In genomic region chr5:36623832-36624231, GRCh38 we compare ENCODE assay signal across 24 cellular contexts. TPM values are rescaled to one million over a fixed set of nuclear protein-coding genes. Genes with fewer than 3 reads are reported as not detected.
"Had no signal": no experiment of that assay in that cellular context is flagged by ENCODE, and none has a peak within 500 bp of the region (broad histone marks: within the 10 kb centered on the region; RNA-seq: fewer than 3 reads in every experiment).

No MANE protein-coding gene starts in this region.

- H3K27ac ChIP-seq: coronary artery, epithelial cell of prostate, esophagus muscularis mucosa, gastroesophageal sphincter, hepatocyte, neural progenitor cell, ovary, tibial artery, upper lobe of left lung, uterus had no signal

- ATAC-seq: effector memory CD8-positive, alpha-beta T cell; gastroesophageal sphincter; left cardiac atrium; naive thymus-derived CD8-positive, alpha-beta T cell; right cardiac atrium; stimulated activated effector memory CD8-positive, alpha-beta T cell treated with anti-CD3 and anti-CD28 coated beads, Interleukin-12 subunit alpha, Interleukin-12 subunit beta, amount 100 ng/mL, for 72 hours; stimulated activated naive CD8-positive, alpha-beta T cell treated with anti-CD3 and anti-CD28 coated beads, Interleukin-15, Interleukin-2, amounts not matched to agents 100 U/mL and 50 U/mL, for 24 hours had no signal

- H3K9me3 Mint-ChIP-seq: effector memory CD8-positive, alpha-beta T cell; naive thymus-derived CD8-positive, alpha-beta T cell; neural progenitor cell; stimulated activated effector memory CD8-positive, alpha-beta T cell treated with anti-CD3 and anti-CD28 coated beads, Interleukin-12 subunit alpha, Interleukin-12 subunit beta, amount 100 ng/mL, for 72 hours had no signal

- H3K27ac Mint-ChIP-seq: effector memory CD8-positive, alpha-beta T cell; naive thymus-derived CD8-positive, alpha-beta T cell; neural progenitor cell; stimulated activated effector memory CD8-positive, alpha-beta T cell treated with anti-CD3 and anti-CD28 coated beads, Interleukin-12 subunit alpha, Interleukin-12 subunit beta, amount 100 ng/mL, for 72 hours had no signal

- H3K9ac ChIP-seq: neural progenitor cell had no signal

- H3K4me2 ChIP-seq: hepatocyte, neural progenitor cell, smooth muscle cell had no signal

- H3K4me1 ChIP-seq: esophagus muscularis mucosa, gastroesophageal sphincter, tibial artery, upper lobe of left lung, uterus had no signal

- H3K36me3 Mint-ChIP-seq: naive thymus-derived CD8-positive, alpha-beta T cell; stimulated activated effector memory CD8-positive, alpha-beta T cell treated with anti-CD3 and anti-CD28 coated beads, Interleukin-12 subunit alpha, Interleukin-12 subunit beta, amount 100 ng/mL, for 72 hours had no signal

- H3K4me1 Mint-ChIP-seq: stimulated activated effector memory CD8-positive, alpha-beta T cell treated with anti-CD3 and anti-CD28 coated beads, Interleukin-12 subunit alpha, Interleukin-12 subunit beta, amount 100 ng/mL, for 72 hours had no signal

- H3K27me3 ChIP-seq: esophagus muscularis mucosa, gastroesophageal sphincter, hepatocyte, neural progenitor cell, ovary, tibial artery, upper lobe of left lung, uterus had no signal

- H3K4me3 ChIP-seq: coronary artery, esophagus muscularis mucosa, gastroesophageal sphincter, hepatocyte, lung, neural progenitor cell, ovary, smooth muscle cell, tibial artery, upper lobe of left lung, uterus had no signal

- H3K36me3 ChIP-seq: esophagus muscularis mucosa, gastroesophageal sphincter, neural progenitor cell, ovary, tibial artery, upper lobe of left lung, uterus had no signal

- H3K9me3 ChIP-seq: esophagus muscularis mucosa, gastroesophageal sphincter, ovary, tibial artery, upper lobe of left lung, uterus had no signal

- H3K4me3 Mint-ChIP-seq: effector memory CD8-positive, alpha-beta T cell; neural progenitor cell; stimulated activated effector memory CD8-positive, alpha-beta T cell treated with anti-CD3 and anti-CD28 coated beads, Interleukin-12 subunit alpha, Interleukin-12 subunit beta, amount 100 ng/mL, for 72 hours had no signal

- DNase-seq: effector memory CD8-positive, alpha-beta T cell; glutamatergic neuron; kidney; left cardiac atrium; mesenchymal stem cell; naive thymus-derived CD8-positive, alpha-beta T cell; nucleus accumbens; ovary; right cardiac atrium; stimulated activated CD4-positive, alpha-beta T cell treated with anti-CD3 and anti-CD28 coated beads, Interleukin-4, amount 100 ng/mL, for 1 hour; stimulated activated CD8-positive, alpha-beta memory T cell treated with anti-CD3 and anti-CD28 coated beads, Interleukin-4, amount 100 ng/mL, for 48 hours; stimulated activated naive CD8-positive, alpha-beta T cell treated with anti-CD3 and anti-CD28 coated beads, Interleukin-15, Interleukin-2, amounts not matched to agents 100 U/mL and 50 U/mL, for 24 hours; tibial artery; upper lobe of left lung; uterus had no signal

RNA-seq across cellular contexts. Expression of gene SLC1A3, which starts 17.4 kb away (rescaled TPM):
- total RNA-seq: naive thymus-derived CD8-positive, alpha-beta T cell had no signal
- polyA plus RNA-seq: naive thymus-derived CD8-positive, alpha-beta T cell had no signal
